ENCODE assay signal across 8 cellular contexts in the genomic region with DNA sequence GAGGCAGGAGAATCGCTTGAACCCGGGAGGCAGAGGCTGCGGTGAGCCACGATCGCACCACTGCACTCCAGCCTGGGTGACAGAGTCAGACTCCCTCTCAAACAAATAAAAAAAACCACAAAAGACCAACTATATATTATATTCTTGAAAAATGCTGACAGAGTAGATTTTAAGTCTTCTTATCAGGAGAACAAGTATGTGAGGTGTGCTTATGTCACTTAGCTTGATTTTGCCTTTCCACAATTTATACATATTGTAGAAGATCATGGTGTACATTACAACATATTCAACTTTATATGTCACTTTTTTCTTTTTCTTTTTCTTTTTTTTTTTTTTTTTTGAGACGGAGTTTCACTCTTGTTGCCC.
"Had no signal": no experiment of that assay in that cellular context is flagged by ENCODE, and none has a peak within 500 bp of the region (broad histone marks: within the 10 kb centered on the region; RNA-seq: fewer than 3 reads in every experiment).

No MANE protein-coding gene starts in this region.

- DNase-seq: GM23248, GOT3, H9, HCEC 1CT, HFFc6, KG1 had no signal

- H3K4me3 ChIP-seq: GM23248 had no signal

- FAIRE-seq: H54 had no signal

- H3K9ac ChIP-seq: GM23248 had no signal

- H2AFZ ChIP-seq: GM23248 had no signal

- H3K27ac ChIP-seq: GM23248, HL-60 had no signal
